In the genomic region with DNA sequence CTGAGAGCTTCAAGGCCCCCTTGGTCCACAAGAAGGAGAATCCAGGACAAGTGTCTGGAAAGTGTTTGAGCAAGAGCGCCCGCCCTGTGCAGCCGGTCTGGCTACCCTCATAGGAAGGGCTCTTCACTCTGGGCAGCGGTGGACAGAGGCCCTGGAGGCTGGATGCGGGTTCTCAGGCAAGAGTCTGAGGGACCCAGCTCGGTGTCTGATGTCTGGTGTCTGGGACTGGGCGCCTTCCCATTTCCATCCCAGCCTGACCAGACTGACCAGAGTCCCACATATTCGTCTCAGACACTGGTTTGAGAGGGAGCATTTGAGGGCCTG, we compare ENCODE assay signal across 13 cellular contexts. TPM values are rescaled to one million over a fixed set of nuclear protein-coding genes. Genes with fewer than 3 reads are reported as not detected.
DNase-seq lines count a peak whose midpoint lies in the region; ATAC-seq, FAIRE-seq and TF ChIP-seq lines count a peak whose summit lies in the region.
"Had no signal": no experiment of that assay in that cellular context is flagged by ENCODE, and none has a peak within 500 bp of the region (broad histone marks: within the 10 kb centered on the region; RNA-seq: fewer than 3 reads in every experiment).

No MANE protein-coding gene starts in this region.

- H3K23ac ChIP-seq in H9 (ENCODE audit: insufficient read length, low read depth, low read length), result no peak overlapping the region

- POLR2A ChIA-PET in K562 (lab: Yijun Ruan, JAX), result interaction anchor here (1.1 to 1.8 kb wide), 2 partner anchors 11 to 85 kb away, joined by 3 to 7 read pairs; no protein-coding TSS in a partner anchor

- H4K91ac ChIP-seq in H9 (ENCODE audit: insufficient read length, low read depth, low read length), result no peak overlapping the region

- no peak overlapping the region for H3K4ac ChIP-seq in H9 (ENCODE audit: low read depth, low read length)

- H3K4me1 Mint-ChIP-seq in H9, result peaks cover 52 to 57% of the 10 kb centered on the region in 2 experiments

- intact Hi-C loops in K562 (cut with micrococcal nuclease) (no loop called here), spleen (cut with DNase I; ENCODE audit: low total_unique reads) (no loop called here), body of pancreas (cut with DNase I) (no loop called here)

- no peak for TF ChIP-seq CTCF in H9 (conservative IDR thresholded peaks at IDR 0.05)
- TF ChIP-seq CTCF in K562 (IDR thresholded peaks at IDR 0.05 in 2 of 3, conservative IDR thresholded peaks at IDR 0.05 in 1 of 3; ENCODE audit: insufficient read depth in 2 of 3, low read depth in 1 of 3, low read length in 3 of 3), result no peak
- no peak for TF ChIP-seq CTCF in spleen (IDR thresholded peaks at IDR 0.05 in 8 of 11, conservative IDR thresholded peaks at IDR 0.05 in 3 of 11)
- no peak for TF ChIP-seq CTCF in body of pancreas (IDR thresholded peaks at IDR 0.05)

- H3K27ac ChIP-seq in H9 (ENCODE audit: insufficient read length, low read depth, low read length), result no peak overlapping the region
- peak overlapping the region; percentile 21; the same call in 2 of the 3 replicates for H3K27ac ChIP-seq in K562 (ENCODE audit: extremely low read depth, low read depth, low read length)
- H3K27ac ChIP-seq in spleen, result peak overlapping the region in 5 of 8 donors; percentile 2 to 83 (median 73)
- H3K27ac ChIP-seq in body of pancreas, result peak overlapping the region in 1 of 4 donors; percentile 44

- H2AK5ac ChIP-seq in H9 (ENCODE audit: insufficient read length, low read length), result no peak overlapping the region

- H3K36me3 Mint-ChIP-seq in H9 (ENCODE audit: insufficient read depth in 1 of 3, low read depth in 3 of 3), result peaks cover 2 to 10% (median 6%) of the 10 kb centered on the region in 3 experiments; a peak in 6 of 7 replicates

- peak overlapping the region in 1 of 2 experiments; percentile 30; a peak in 2 of 5 replicates for H3K4me3 Mint-ChIP-seq in H9

- H2BK5ac ChIP-seq in H9 (ENCODE audit: insufficient read length, low read length), result no peak overlapping the region

- TF ChIP-seq POLR2A in K562 (conservative IDR thresholded peaks at IDR 0.05), result no peak
- no peak for TF ChIP-seq POLR2A in spleen (IDR thresholded peaks at IDR 0.05)
- TF ChIP-seq POLR2A in body of pancreas (IDR thresholded peaks at IDR 0.05), result no peak
- TF ChIP-seq POLR2A in erythroblast (IDR thresholded peaks at IDR 0.05; ENCODE audit: low read length), result no peak

- no peaks in the 10 kb centered on the region; the same call in 1 of the 2 replicates for H3K27me3 Mint-ChIP-seq in H9 (ENCODE audit: low read depth)

- no peaks in the 10 kb centered on the region for H3K27me3 ChIP-seq in H9 (ENCODE audit: insufficient read depth, low read length)
- H3K27me3 ChIP-seq in K562 (ENCODE audit: control insufficient read depth in 2 of 2, insufficient read depth in 2 of 2, low read length in 2 of 2), result no peaks in the 10 kb centered on the region
- H3K27me3 ChIP-seq in spleen (replicated peaks in 1 of 7), result no peaks in the 10 kb centered on the region
- no peaks in the 10 kb centered on the region for H3K27me3 ChIP-seq in body of pancreas

- H3K4me2 ChIP-seq in H9 (ENCODE audit: insufficient read depth, insufficient read length, low read length) (no peak overlapping the region), K562 (ENCODE audit: insufficient read depth, low read length) (no peak overlapping the region; the same call in 1 of the 2 replicates)

- H3K9ac ChIP-seq in H9 (ENCODE audit: extremely low read depth, insufficient read length, low read length), result no peak overlapping the region
- H3K9ac ChIP-seq in K562 (ENCODE audit: insufficient read depth in 1 of 2, low read depth in 2 of 2, low read length in 2 of 2), result peak overlapping the region in 1 of 2 experiments; percentile 76; a peak in 2 of 4 replicates

- H3K14ac ChIP-seq in H9 (ENCODE audit: insufficient read depth, low read length), result no peak overlapping the region

- peak overlapping the region; percentile 95 to 98 (median 96) for H3K27ac Mint-ChIP-seq in H9

- no peak overlapping the region for H3K4me3 ChIP-seq in K562
- peak overlapping the region; percentile 25; the same call in 1 of the 2 replicates for H3K4me3 ChIP-seq in iPS-18c (ENCODE audit: insufficient read depth, low read depth, low read length)
- H3K4me3 ChIP-seq in spleen, result peak overlapping the region in 1 of 8 donors; percentile 29
- H3K4me3 ChIP-seq in body of pancreas, result no peak overlapping the region

- H3K36me3 ChIP-seq in K562 (ENCODE audit: control insufficient read depth, insufficient read depth, low read length), result peaks cover 59% of the 10 kb centered on the region
- H3K36me3 ChIP-seq in spleen, result peaks cover 0 to 5% (median 0%) of the 10 kb centered on the region in 6 donors
- H3K36me3 ChIP-seq in body of pancreas (replicated peaks in 1 of 2; ENCODE audit: insufficient read depth in 1 of 2, low read depth in 2 of 2), result no peaks in the 10 kb centered on the region

- H2AFZ ChIP-seq in H9 (ENCODE audit: low read length) (no peak overlapping the region), K562 (ENCODE audit: low read depth, low read length) (no peak overlapping the region)

- in situ Hi-C loops in K562 (cut with MboI), result no loop called here

- no peak overlapping the region for H2BK15ac ChIP-seq in H9 (ENCODE audit: low read depth, low read length)

- no peak for DNase-seq in H9
- DNase-seq in K562 (ENCODE audit: extremely low read depth in 1 of 4, low spot score in 3 of 4), result no peak
- no peak for DNase-seq in spleen
- no peak for DNase-seq in ureter (ENCODE audit: low spot score)
- DNase-seq in body of pancreas, result no peak
- no peak for DNase-seq in stimulated activated CD4-positive, alpha-beta T cell treated with anti-CD3 and anti-CD28 coated beads, Interleukin-2, amount 100 ng/mL, for 48 hours
- DNase-seq in erythroblast (lab: John Stamatoyannopoulos, UW), result no peak
- DNase-seq: activated CD4-positive, alpha-beta T cell treated with anti-CD3 and anti-CD28 coated beads for 1 hour; amygdala; DMS53; NCI-H1930 had no signal

- no peak for TF ChIP-seq RAD21 in K562 (CRISPR knock-in tag; conservative IDR thresholded peaks at IDR 0.05 in 1 of 2, IDR thresholded peaks at IDR 0.05 in 1 of 2)

- no peak for TF ChIP-seq EP300 in K562 (IDR thresholded peaks at IDR 0.05; ENCODE audit: low read length)

- no peaks in the 10 kb centered on the region for H3K23me2 ChIP-seq in H9 (ENCODE audit: insufficient read length, low read depth, low read length, poor library complexity, severe bottlenecking)

- H3K9me1 ChIP-seq in K562 (ENCODE audit: control insufficient read depth, insufficient read depth, low read length), result no peaks in the 10 kb centered on the region

- no peak for ATAC-seq in K562
- ATAC-seq in body of pancreas, result no peak

- H4K8ac ChIP-seq in H9 (replicated peaks; ENCODE audit: insufficient read length, low read depth, low read length), result no peak overlapping the region

- H3K9me3 ChIP-seq in H9 (ENCODE audit: control insufficient read depth, low read depth, low read length), result no peaks in the 10 kb centered on the region
- no peaks in the 10 kb centered on the region for H3K9me3 ChIP-seq in K562 (replicated peaks; ENCODE audit: control insufficient read depth, insufficient read depth, low read depth, low read length)
- H3K9me3 ChIP-seq in iPS-18c (ENCODE audit: control insufficient read depth, insufficient read depth, low read length), result no peaks in the 10 kb centered on the region
- H3K9me3 ChIP-seq in spleen, result no peaks in the 10 kb centered on the region
- no peaks in the 10 kb centered on the region for H3K9me3 ChIP-seq in body of pancreas

- peaks cover 7% of the 10 kb centered on the region for H3K79me1 ChIP-seq in H9 (ENCODE audit: insufficient read depth, low read depth, low read length, poor library complexity, severe bottlenecking)

- CTCF ChIA-PET in K562 (lab: Yijun Ruan, JAX; ENCODE audit: low intra/inter-chr PET ratio), result no interaction called here

- no CpG with 5 or more reads among the region's 8 CpGs for WGBS in H9 (ENCODE audit: extremely low coverage, insufficient read length, low lambda C conversion rate)
- 77% methylated on average over 8 of the region's 8 CpGs for WGBS in K562 (ENCODE audit: insufficient coverage, low coverage, missing lambda C conversion rate)
- 83 to 96% (median 85%) methylated on average over 1 to 8 of the region's 8 CpGs for WGBS in spleen, 5 donors
- WGBS in body of pancreas, 2 donors, result 67% methylated on average over 8 of the region's 8 CpGs; no CpG with 5 or more reads in 1 of the 2 donors

- no peak for FAIRE-seq in K562 (lab: Jason Lieb, UNC)
- FAIRE-seq: RCC 7860 had no signal

- H3K9me3 Mint-ChIP-seq in H9, result no peaks in the 10 kb centered on the region

- no TSS peak for BruUV-seq in K562 (replicated peaks; lab: Mats Ljungman, UMichigan)

- H3K4me1 ChIP-seq in H9 (ENCODE audit: insufficient read depth, low read length) (peaks cover 27% of the 10 kb centered on the region; the same call in 1 of the 2 replicates), K562 (replicated peaks in 1 of 2; ENCODE audit: control insufficient read depth in 2 of 2, insufficient read depth in 2 of 2, low read length in 2 of 2) (peaks cover 47 to 56% of the 10 kb centered on the region in 2 experiments), spleen (peaks cover 31 to 97% (median 67%) of the 10 kb centered on the region in 6 donors), body of pancreas (peaks cover 19% of the 10 kb centered on the region)

- H3K18ac ChIP-seq in H9 (ENCODE audit: insufficient read length, low read depth, low read length), result peak overlapping the region; percentile 7

- no peak overlapping the region for H3T11ph ChIP-seq in H9 (ENCODE audit: low read length)

- H2BK20ac ChIP-seq in H9 (ENCODE audit: low read depth, low read length, poor library complexity, severe bottlenecking), result no peak overlapping the region

- H2BK12ac ChIP-seq in H9 (ENCODE audit: insufficient read length, low read depth, low read length), result no peak overlapping the region

- no peak overlapping the region for H4K5ac ChIP-seq in H9 (ENCODE audit: insufficient read length, low read depth, low read length)

- H3K79me2 ChIP-seq in H9 (ENCODE audit: insufficient read depth, low read length), result peaks cover 64% of the 10 kb centered on the region; the same call in 1 of the 2 replicates
- peaks cover 98% of the 10 kb centered on the region for H3K79me2 ChIP-seq in K562 (ENCODE audit: control insufficient read depth, insufficient read depth, low read length)

- H3K56ac ChIP-seq in H9 (ENCODE audit: insufficient read length, low read depth, low read length), result no peak overlapping the region

- H4K20me1 ChIP-seq in H9 (ENCODE audit: control insufficient read depth, insufficient read depth, insufficient read length) (no peaks in the 10 kb centered on the region), K562 (replicated peaks; ENCODE audit: control insufficient read depth, insufficient read depth, low read length) (peaks cover 54% of the 10 kb centered on the region)

- no peak overlapping the region for H2BK120ac ChIP-seq in H9 (ENCODE audit: low read depth, low read length, poor library complexity, severe bottlenecking)

RNA-seq across cellular contexts. Expression of a gene that starts 59.8 kb away (rescaled TPM):
- total RNA-seq in H9 (2021) (98.8 and 104 TPM in 2 replicates), K562 (2014; rRNA removed) (309 and 365 TPM in 2 replicates), K562 (2014; rRNA removed; fragmentation: Illumina TruSeq; extraction: Trizol) (193 and 203 TPM in 2 replicates), K562 (2015; rRNA removed; fragmentation: Illumina TruSeq; extraction: Trizol) (186 and 188 TPM in 2 replicates), K562 (2021) (369 and 422 TPM in 2 replicates), spleen (100 to 1,000 TPM in 1 of 7 donors, 10 to 100 TPM in 6; 59.3 to 108 (median 81.0) TPM), ureter (139 TPM), body of pancreas (10 to 100 TPM; 15.8 to 17.1 TPM)
- 146 and 195 TPM in 2 replicates for total RNA-seq in K562 (2011; cell fraction: chromatin; rRNA removed; ENCODE audit: low replicate concordance)
- 104 and 109 TPM in 2 replicates for total RNA-seq in K562 (2011; cell fraction: nucleolus; rRNA removed)
- total RNA-seq in K562 (2011; cell fraction: nucleoplasm; rRNA removed), result 111 and 114 TPM in 2 replicates
- polyA plus RNA-seq in K562 (2011; rRNA removed) (133 and 176 TPM in 2 replicates), K562 (2014; fragmentation: Illumina TruSeq; extraction: Trizol) (423 and 444 TPM in 2 replicates), K562 (2014; fragmentation: Nextera tagmentation; extraction: Ambion mirVana) (10 to 100 TPM; 29.2 to 34.6 TPM), K562 (2014; rRNA removed) (239 and 256 TPM in 2 replicates), spleen (10 to 100 TPM; 19.0 to 32.5 (median 19.1) TPM)
- polyA plus RNA-seq in K562 (2011; cell fraction: cytosol; rRNA removed), result 163 and 167 TPM in 2 replicates
- 84.0 and 115 TPM in 2 replicates for polyA plus RNA-seq in K562 (2011; cell fraction: nucleus; rRNA removed)
- 265 and 370 TPM in 2 replicates for polyA plus RNA-seq in K562 (2012)
- 362 and 462 TPM in 2 replicates for polyA minus RNA-seq in K562 (2011; rRNA and poly(A)+ RNA removed)
- polyA minus RNA-seq in K562 (2011; cell fraction: cytosol; rRNA and poly(A)+ RNA removed), result 160 and 170 TPM in 2 replicates
- polyA minus RNA-seq in K562 (2011; cell fraction: nucleus; rRNA and poly(A)+ RNA removed), result 46.6 and 67.3 TPM in 2 replicates
